Comparison of ENCODE assay signal across 22 cellular contexts in the genomic region with DNA sequence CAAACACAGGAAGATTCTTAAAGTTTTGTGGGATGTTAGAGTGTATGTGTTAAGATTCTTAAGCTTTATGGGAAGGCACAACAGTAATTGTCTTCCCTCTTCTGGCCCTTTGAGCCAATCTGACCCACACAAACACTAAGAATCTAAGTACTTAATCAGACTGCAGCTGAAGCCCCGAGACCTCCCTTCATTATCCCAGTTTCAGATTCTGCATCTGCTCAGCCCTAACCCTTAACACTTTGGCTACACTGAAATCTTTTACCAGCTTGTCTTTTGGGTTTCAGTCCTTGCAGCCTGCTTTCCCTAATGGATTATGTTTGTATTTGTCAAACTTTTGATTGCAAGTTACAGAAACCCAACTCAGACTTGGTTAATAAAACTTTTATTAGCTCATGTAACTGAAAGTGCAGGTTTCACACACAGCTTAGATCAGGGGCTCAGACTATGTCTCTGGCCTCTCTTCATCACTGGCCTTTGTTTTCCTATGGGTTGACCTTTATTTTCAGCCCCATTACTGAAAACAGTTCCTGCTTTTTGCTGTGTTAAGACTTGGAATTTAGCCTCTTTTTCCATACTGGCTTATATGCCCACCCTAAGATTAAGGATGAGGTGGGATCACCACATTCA.
DNase-seq lines count a peak whose midpoint lies in the region; ATAC-seq, FAIRE-seq and TF ChIP-seq lines count a peak whose summit lies in the region.
"Had no signal": no experiment of that assay in that cellular context is flagged by ENCODE, and none has a peak within 500 bp of the region (broad histone marks: within the 10 kb centered on the region; RNA-seq: fewer than 3 reads in every experiment).

No MANE protein-coding gene starts in this region.

- no peak for TF ChIP-seq POLR2A in HepG2 (IDR thresholded peaks at IDR 0.05; ENCODE audit: insufficient read depth in 1 of 2, low read depth in 2 of 2, low read length in 2 of 2)

- no peaks in the 10 kb centered on the region for H3K36me3 Mint-ChIP-seq in stimulated activated memory B cell treated with anti-CD40 and anti-IgM and Interleukin-4, amounts not matched to agents 10 μg/mL and 1 μg/mL and 100 μg/mL, for 72 hours
- H3K36me3 Mint-ChIP-seq in activated CD4-positive, alpha-beta T cell treated with anti-CD3 and anti-CD28 coated beads, Interleukin-2, amount 10 ng/mL, durations not matched to agents 7 days and 5 days (ENCODE audit: low read depth), result no peaks in the 10 kb centered on the region

- no peak overlapping the region for H3K4me3 Mint-ChIP-seq in stimulated activated memory B cell treated with anti-CD40 and anti-IgM and Interleukin-4, amounts not matched to agents 10 μg/mL and 1 μg/mL and 100 μg/mL, for 72 hours
- no peak overlapping the region for H3K4me3 Mint-ChIP-seq in activated CD4-positive, alpha-beta T cell treated with anti-CD3 and anti-CD28 coated beads, Interleukin-2, amount 10 ng/mL, durations not matched to agents 7 days and 5 days
- H3K4me3 Mint-ChIP-seq: CD4-positive, alpha-beta T cell had no signal

- H3K4me1 ChIP-seq in ectodermal cell (ENCODE audit: control insufficient read depth, insufficient read depth, low read length) (no peaks in the 10 kb centered on the region), HepG2 (ENCODE audit: insufficient read depth, low read length) (no peaks in the 10 kb centered on the region)
- H3K4me1 ChIP-seq: BLaER1 had no signal

- no peak overlapping the region for H3K4me2 ChIP-seq in HepG2 (ENCODE audit: low read depth, low read length)
- H3K4me2 ChIP-seq: BLaER1, SK-N-SH had no signal

- TF ChIP-seq EP300 in HepG2 (IDR thresholded peaks at IDR 0.05; ENCODE audit: low read depth in 2 of 2, low read length in 2 of 2), result no peak
- TF ChIP-seq EP300 in HepG2 (CRISPR knock-in tag; IDR thresholded peaks at IDR 0.05; ENCODE audit: borderline replicate concordance), result no peak

- no peaks in the 10 kb centered on the region for H4K20me1 ChIP-seq in HepG2 (ENCODE audit: insufficient read depth, low read length)
- H4K20me1 ChIP-seq: BLaER1 had no signal

- 71 to 86% methylated on average over 1 of the region's 1 CpG for WGBS in ectodermal cell, 2 experiments
- 0% methylated on average over 1 of the region's 1 CpG for WGBS in HepG2 (ENCODE audit: low lambda C conversion rate)

- H2AFZ ChIP-seq in HepG2 (ENCODE audit: low read length), result no peak overlapping the region

- ATAC-seq in GM19395 (IDR thresholded peaks at IDR 0.05; ENCODE audit: unreplicated experiment) (peak; percentile 58), HG03097 (IDR thresholded peaks at IDR 0.05; ENCODE audit: low FRiP score, unreplicated experiment) (peak; percentile 48), HepG2 (no peak)
- ATAC-seq in stimulated activated memory B cell treated with anti-CD40 and anti-IgM and Interleukin-4, amounts not matched to agents 10 μg/mL and 1 μg/mL and 100 μg/mL, for 72 hours, result peak; percentile 17
- ATAC-seq: Panc1 had no signal

- CTCF ChIA-PET in activated CD4-positive, alpha-beta T cell treated with anti-CD3 and anti-CD28 coated beads, Interleukin-2, amount 10 ng/mL, durations not matched to agents 7 days and 5 days (lab: Charles Lee), result no interaction called here
- CTCF ChIA-PET in HepG2 (lab: Yijun Ruan, JAX; ENCODE audit: low intra/inter-chr PET ratio, low total read pairs), result no interaction called here

- intact Hi-C loops in HepG2 (cut with micrococcal nuclease; ENCODE audit: unreplicated experiment), result no loop called here

- H3K36me3 ChIP-seq in ectodermal cell (ENCODE audit: control insufficient read depth, insufficient read depth, low read length) (no peaks in the 10 kb centered on the region), HepG2 (replicated peaks in 1 of 2; ENCODE audit: control insufficient read depth in 1 of 2, insufficient read depth in 2 of 2, low read length in 2 of 2) (no peaks in the 10 kb centered on the region)
- H3K36me3 ChIP-seq: BLaER1, MG63 had no signal

- no peak for TF ChIP-seq RAD21 in HepG2 (CRISPR knock-in tag; IDR thresholded peaks at IDR 0.05)

- peak overlapping the region; percentile 44 for H3K27ac ChIP-seq in ectodermal cell (ENCODE audit: insufficient read depth, low read depth, low read length, poor library complexity, severe bottlenecking)
- no peak overlapping the region for H3K27ac ChIP-seq in HepG2 (ENCODE audit: extremely low read length, insufficient read depth, low read length)
- H3K27ac ChIP-seq: BLaER1 had no signal

- H3K79me2 ChIP-seq in HepG2 (ENCODE audit: insufficient read depth, low read length), result no peaks in the 10 kb centered on the region

- FAIRE-seq in HepG2 (lab: Jason Lieb, UNC), result no peak
- FAIRE-seq: GM12892, GM18507 had no signal

- H3K9me3 Mint-ChIP-seq in stimulated activated memory B cell treated with anti-CD40 and anti-IgM and Interleukin-4, amounts not matched to agents 10 μg/mL and 1 μg/mL and 100 μg/mL, for 72 hours, result no peaks in the 10 kb centered on the region
- no peaks in the 10 kb centered on the region for H3K9me3 Mint-ChIP-seq in activated CD4-positive, alpha-beta T cell treated with anti-CD3 and anti-CD28 coated beads, Interleukin-2, amount 10 ng/mL, durations not matched to agents 7 days and 5 days
- H3K9me3 Mint-ChIP-seq: CD4-positive, alpha-beta T cell had no signal

- no TSS peak for BruUV-seq in HepG2 (replicated peaks; lab: Mats Ljungman, UMichigan)

- H3K4me3 ChIP-seq in ectodermal cell (ENCODE audit: insufficient read depth, low read depth, low read length), result no peak overlapping the region
- no peak overlapping the region for H3K4me3 ChIP-seq in HepG2 (replicated peaks in 1 of 3; ENCODE audit: insufficient read depth in 1 of 3, low read depth in 2 of 3, low read length in 3 of 3)
- H3K4me3 ChIP-seq: BLaER1, MG63 had no signal

- no peaks in the 10 kb centered on the region for H3K4me1 Mint-ChIP-seq in stimulated activated memory B cell treated with anti-CD40 and anti-IgM and Interleukin-4, amounts not matched to agents 10 μg/mL and 1 μg/mL and 100 μg/mL, for 72 hours
- H3K4me1 Mint-ChIP-seq in activated CD4-positive, alpha-beta T cell treated with anti-CD3 and anti-CD28 coated beads, Interleukin-2, amount 10 ng/mL, durations not matched to agents 7 days and 5 days, result no peaks in the 10 kb centered on the region

- no peaks in the 10 kb centered on the region for H3K27me3 ChIP-seq in ectodermal cell (ENCODE audit: control insufficient read depth, insufficient read depth, low read length, poor library complexity, severe bottlenecking)
- H3K27me3 ChIP-seq in HepG2 (ENCODE audit: control insufficient read depth in 1 of 2, insufficient read depth in 2 of 2, low read length in 2 of 2), result no peaks in the 10 kb centered on the region
- H3K27me3 ChIP-seq: BLaER1 had no signal

- no peak for TF ChIP-seq CTCF in HepG2 (CRISPR knock-in tag; IDR thresholded peaks at IDR 0.05)

- DNase-seq in activated CD4-positive, alpha-beta T cell treated with anti-CD3 and anti-CD28 coated beads, Interleukin-2, amount 10 ng/mL, durations not matched to agents 7 days and 5 days, result no peak
- DNase-seq in DMS53 (lab: John Stamatoyannopoulos, UW), result no peak
- DNase-seq in HepG2 (ENCODE audit: low spot score), result no peak
- DNase-seq: CD4-positive, alpha-beta T cell; COR-L47; DMS 273 treated with DMSO at 0.1 percent for 48 hours; MG63; NCI-H1417; NCI-H1694 treated with DMSO at 0.1 percent for 48 hours; NCI-H2107; NCI-H69; NK-92 treated with Interleukin-12 subunit alpha and Interleukin-12 subunit beta, amount 100 ng/mL, for 24 hours; SIG-M5; SK-N-SH had no signal

- H3K27me3 Mint-ChIP-seq in stimulated activated memory B cell treated with anti-CD40 and anti-IgM and Interleukin-4, amounts not matched to agents 10 μg/mL and 1 μg/mL and 100 μg/mL, for 72 hours, result no peaks in the 10 kb centered on the region
- H3K27me3 Mint-ChIP-seq in activated CD4-positive, alpha-beta T cell treated with anti-CD3 and anti-CD28 coated beads, Interleukin-2, amount 10 ng/mL, durations not matched to agents 7 days and 5 days, result no peaks in the 10 kb centered on the region

- H3K9me3 ChIP-seq in ectodermal cell (ENCODE audit: control insufficient read depth, low read length) (no peaks in the 10 kb centered on the region), HepG2 (ENCODE audit: low read length) (no peaks in the 10 kb centered on the region)
- H3K9me3 ChIP-seq: BLaER1, MG63, SK-N-SH had no signal

- in situ Hi-C loops in HepG2 (cut with HindIII; ENCODE audit: extremely low pct_ligation_motif_present, low pct_unique_long_range_greater_than_20kb), result no loop called here

- POLR2A ChIA-PET in activated CD4-positive, alpha-beta T cell treated with anti-CD3 and anti-CD28 coated beads, Interleukin-2, amount 10 ng/mL, durations not matched to agents 7 days and 5 days (lab: Charles Lee), result no interaction called here
- POLR2A ChIA-PET in HepG2 (lab: Yijun Ruan, JAX), result no interaction called here

- no peak overlapping the region for H3K27ac Mint-ChIP-seq in stimulated activated memory B cell treated with anti-CD40 and anti-IgM and Interleukin-4, amounts not matched to agents 10 μg/mL and 1 μg/mL and 100 μg/mL, for 72 hours
- no peak overlapping the region for H3K27ac Mint-ChIP-seq in activated CD4-positive, alpha-beta T cell treated with anti-CD3 and anti-CD28 coated beads, Interleukin-2, amount 10 ng/mL, durations not matched to agents 7 days and 5 days
- H3K27ac Mint-ChIP-seq: CD4-positive, alpha-beta T cell had no signal

- no peak overlapping the region for H3K9ac ChIP-seq in HepG2 (ENCODE audit: insufficient read depth, low read depth, low read length)
- H3K9ac ChIP-seq: BLaER1, SK-N-SH had no signal

TF ChIP-seq in HepG2, 621 proteins besides CTCF, POLR2A, EP300 and RAD21 (continues in another document):
- TF ChIP-seq, protein P1, sequence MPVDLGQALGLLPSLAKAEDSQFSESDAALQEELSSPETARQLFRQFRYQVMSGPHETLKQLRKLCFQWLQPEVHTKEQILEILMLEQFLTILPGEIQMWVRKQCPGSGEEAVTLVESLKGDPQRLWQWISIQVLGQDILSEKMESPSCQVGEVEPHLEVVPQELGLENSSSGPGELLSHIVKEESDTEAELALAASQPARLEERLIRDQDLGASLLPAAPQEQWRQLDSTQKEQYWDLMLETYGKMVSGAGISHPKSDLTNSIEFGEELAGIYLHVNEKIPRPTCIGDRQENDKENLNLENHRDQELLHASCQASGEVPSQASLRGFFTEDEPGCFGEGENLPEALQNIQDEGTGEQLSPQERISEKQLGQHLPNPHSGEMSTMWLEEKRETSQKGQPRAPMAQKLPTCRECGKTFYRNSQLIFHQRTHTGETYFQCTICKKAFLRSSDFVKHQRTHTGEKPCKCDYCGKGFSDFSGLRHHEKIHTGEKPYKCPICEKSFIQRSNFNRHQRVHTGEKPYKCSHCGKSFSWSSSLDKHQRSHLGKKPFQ (CRISPR knock-in tag; IDR thresholded peaks at IDR 0.05; ENCODE audit: insufficient replicate concordance), result no peak
- TF ChIP-seq ZNF777 (CRISPR knock-in tag; IDR thresholded peaks at IDR 0.05), result no peak
- TF ChIP-seq FOXO1 (CRISPR knock-in tag; IDR thresholded peaks at IDR 0.05), result no peak
- TF ChIP-seq, protein P2, sequence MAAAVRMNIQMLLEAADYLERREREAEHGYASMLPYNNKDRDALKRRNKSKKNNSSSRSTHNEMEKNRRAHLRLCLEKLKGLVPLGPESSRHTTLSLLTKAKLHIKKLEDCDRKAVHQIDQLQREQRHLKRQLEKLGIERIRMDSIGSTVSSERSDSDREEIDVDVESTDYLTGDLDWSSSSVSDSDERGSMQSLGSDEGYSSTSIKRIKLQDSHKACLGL (CRISPR knock-in tag; IDR thresholded peaks at IDR 0.05), result no peak
- TF ChIP-seq HNRNPH1 (optimal IDR thresholded peaks at IDR 0.05; ENCODE audit: low read depth, low read length), result no peak
